In the genomic region with DNA sequence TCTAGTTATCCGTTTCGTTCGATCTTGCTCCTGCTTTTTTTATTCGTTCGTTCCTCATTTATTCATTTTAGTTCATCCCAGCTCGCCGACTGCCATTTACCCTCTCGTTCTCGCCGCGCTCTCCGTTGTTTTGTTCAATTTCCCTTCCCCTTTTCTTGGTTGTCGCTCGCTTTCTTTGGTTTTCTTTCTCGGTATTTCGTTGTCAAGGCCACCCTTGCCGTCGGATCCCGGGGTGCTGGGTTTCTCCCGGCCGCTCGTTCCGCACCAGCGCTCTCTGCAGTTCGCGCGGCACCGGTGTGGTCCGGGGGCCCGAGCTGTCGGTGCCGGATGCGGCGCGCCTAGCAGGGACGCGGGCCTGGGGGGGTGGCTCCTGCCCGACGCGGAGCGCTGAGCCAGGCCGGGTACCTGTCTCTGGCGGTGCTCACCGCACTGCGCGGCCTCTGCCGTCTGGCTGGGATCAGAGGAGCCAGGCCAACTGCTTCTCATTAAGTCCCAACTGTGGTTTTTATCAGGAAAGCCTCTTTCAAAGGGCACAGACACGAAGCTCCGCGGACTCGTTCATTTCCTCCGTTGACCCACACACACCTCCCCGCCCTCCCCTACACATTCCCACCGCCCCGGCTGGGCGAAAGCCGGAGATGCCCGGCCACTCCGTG, we compare ENCODE assay signal across 12 cellular contexts. TPM values are rescaled to one million over a fixed set of nuclear protein-coding genes. Genes with fewer than 3 reads are reported as not detected.
DNase-seq lines count a peak whose midpoint lies in the region; ATAC-seq, FAIRE-seq and TF ChIP-seq lines count a peak whose summit lies in the region.
"Had no signal": no experiment of that assay in that cellular context is flagged by ENCODE, and none has a peak within 500 bp of the region (broad histone marks: within the 10 kb centered on the region; RNA-seq: fewer than 3 reads in every experiment).

No MANE protein-coding gene starts in this region.

- in situ Hi-C loops in transverse colon (cut with MboI; ENCODE audit: low pct_ligation_motif_present in 1 of 4, low pct_unique_long_range_greater_than_20kb in 1 of 4, low sequenced_read_pairs in 3 of 4): no loop called here

- no peak for DNase-seq in activated CD4-positive, alpha-beta memory T cell treated with anti-CD3 and anti-CD28 coated beads, Interleukin-2, amount 10 ng/mL, durations not matched to agents 7 days and 5 days
- DNase-seq in foreskin fibroblast (no peak), heart right ventricle (no peak), transverse colon (no peak), small intestine (no peak)
- DNase-seq: NCI-H1417 treated with DMSO at 0.1 percent for 48 hours had no signal

- POLR2A ChIA-PET in activated CD4-positive, alpha-beta memory T cell treated with anti-CD3 and anti-CD28 coated beads, Interleukin-2, amount 10 ng/mL, durations not matched to agents 7 days and 5 days (lab: Charles Lee): interaction anchor here (0.8 kb wide), 1 partner anchor 269 kb away, joined by 3 read pairs; no protein-coding TSS in a partner anchor

- TF ChIP-seq CTCF in foreskin fibroblast (IDR thresholded peaks at IDR 0.05; ENCODE audit: low read depth, low read length) (no peak), heart right ventricle (IDR thresholded peaks at IDR 0.05) (no peak), transverse colon (IDR thresholded peaks at IDR 0.05) (no peak)

- CTCF ChIA-PET in activated CD4-positive, alpha-beta memory T cell treated with anti-CD3 and anti-CD28 coated beads, Interleukin-2, amount 10 ng/mL, durations not matched to agents 7 days and 5 days (lab: Charles Lee): interaction anchor here (0.8 to 1.3 kb wide), 2 partner anchors 9 to 14 kb away, joined by 3 to 5 read pairs; no protein-coding TSS in a partner anchor

- peak overlapping the region; percentile 56 for H3K27ac Mint-ChIP-seq in activated CD4-positive, alpha-beta memory T cell treated with anti-CD3 and anti-CD28 coated beads, Interleukin-2, amount 10 ng/mL, durations not matched to agents 7 days and 5 days

- H3K27me3 ChIP-seq in HUES48 (ENCODE audit: control insufficient read depth, insufficient read depth, low read length) (peaks cover 98% of the 10 kb centered on the region), rectal smooth muscle tissue (ENCODE audit: control insufficient read depth, insufficient read depth, low read length) (peaks cover 53% of the 10 kb centered on the region), heart right ventricle (peaks cover 35 to 82% (median 73%) of the 10 kb centered on the region in 7 donors), transverse colon (peaks cover 81% of the 10 kb centered on the region), small intestine (ENCODE audit: control insufficient read depth in 2 of 2, insufficient read depth in 2 of 2, low read length in 2 of 2) (peaks cover 13 to 57% of the 10 kb centered on the region in 2 donors)

- peak overlapping the region; percentile 42; the same call in 1 of the 2 replicates for H3K4me3 ChIP-seq in HUES48 (ENCODE audit: low read depth, low read length)
- peak overlapping the region; percentile 54 to 56 for H3K4me3 ChIP-seq in foreskin fibroblast (ENCODE audit: low read depth in 1 of 2, low read length in 2 of 2)
- H3K4me3 ChIP-seq in rectal smooth muscle tissue (ENCODE audit: low read length): peak overlapping the region; percentile 35
- peak overlapping the region in 4 of 10 donors; percentile 5 to 20 (median 13) for H3K4me3 ChIP-seq in heart right ventricle
- H3K4me3 ChIP-seq in transverse colon: peak overlapping the region in 1 of 4 donors; percentile 6
- H3K4me3 ChIP-seq in small intestine (ENCODE audit: low read depth in 1 of 2, low read length in 2 of 2): no peak overlapping the region
- H3K4me3 ChIP-seq: SJSA1 had no signal

- H3K27ac ChIP-seq in HUES48 (ENCODE audit: low read depth, low read length) (no peak overlapping the region), rectal smooth muscle tissue (ENCODE audit: low read depth, low read length) (no peak overlapping the region), heart right ventricle (no peak overlapping the region), transverse colon (no peak overlapping the region), small intestine (ENCODE audit: low read depth in 1 of 2, low read length in 1 of 2) (no peak overlapping the region)
- H3K27ac ChIP-seq: SJSA1 had no signal

- H3K9me3 Mint-ChIP-seq in activated CD4-positive, alpha-beta memory T cell treated with anti-CD3 and anti-CD28 coated beads, Interleukin-2, amount 10 ng/mL, durations not matched to agents 7 days and 5 days: no peaks in the 10 kb centered on the region

- H3K4me1 Mint-ChIP-seq in activated CD4-positive, alpha-beta memory T cell treated with anti-CD3 and anti-CD28 coated beads, Interleukin-2, amount 10 ng/mL, durations not matched to agents 7 days and 5 days: peaks cover 11% of the 10 kb centered on the region

- intact Hi-C loops in heart right ventricle (cut with DNase I): no loop called here
- intact Hi-C loops in transverse colon (cut with DNase I; ENCODE audit: low total_unique reads): no loop called here

- H3K27me3 Mint-ChIP-seq in activated CD4-positive, alpha-beta memory T cell treated with anti-CD3 and anti-CD28 coated beads, Interleukin-2, amount 10 ng/mL, durations not matched to agents 7 days and 5 days: peaks cover 67% of the 10 kb centered on the region

- peak overlapping the region; percentile 34 for H3K4me3 Mint-ChIP-seq in activated CD4-positive, alpha-beta memory T cell treated with anti-CD3 and anti-CD28 coated beads, Interleukin-2, amount 10 ng/mL, durations not matched to agents 7 days and 5 days

- ATAC-seq in HG03378 (IDR thresholded peaks at IDR 0.05; ENCODE audit: unreplicated experiment): no peak
- ATAC-seq in heart right ventricle: no peak

- H3K9ac ChIP-seq in HUES48 (ENCODE audit: low read depth, low read length): no peak overlapping the region
- no peak overlapping the region for H3K9ac ChIP-seq in rectal smooth muscle tissue (ENCODE audit: low read length)

- TF ChIP-seq EP300 in transverse colon (IDR thresholded peaks at IDR 0.05; ENCODE audit: low read depth): no peak

- peaks cover 10% of the 10 kb centered on the region for H3K4me1 ChIP-seq in HUES48 (ENCODE audit: control insufficient read depth, insufficient read depth, low read length)
- peaks cover 5% of the 10 kb centered on the region for H3K4me1 ChIP-seq in rectal smooth muscle tissue (ENCODE audit: control insufficient read depth, insufficient read depth, low read length)
- H3K4me1 ChIP-seq in heart right ventricle: peaks cover 0 to 33% (median 27%) of the 10 kb centered on the region in 9 donors
- peaks cover 17 to 34% (median 22%) of the 10 kb centered on the region in 4 donors for H3K4me1 ChIP-seq in transverse colon
- H3K4me1 ChIP-seq in small intestine (ENCODE audit: control insufficient read depth in 2 of 2, insufficient read depth in 1 of 2, low read depth in 1 of 2, low read length in 1 of 2): peaks cover 0 to 3% of the 10 kb centered on the region in 2 donors
- H3K4me1 ChIP-seq: SJSA1 had no signal

- 3 to 7% methylated on average over 59 of the region's 59 CpGs for WGBS in heart right ventricle, 2 donors
- WGBS in transverse colon (ENCODE audit: low coverage in 1 of 2), 2 donors: 9 to 16% methylated on average over 15 to 59 of the region's 59 CpGs
- 3 to 6% (median 4%) methylated on average over 59 of the region's 59 CpGs for WGBS in small intestine, 3 donors

- H3K36me3 ChIP-seq in HUES48 (ENCODE audit: control insufficient read depth, insufficient read depth, low read length) (no peaks in the 10 kb centered on the region), rectal smooth muscle tissue (ENCODE audit: control insufficient read depth, insufficient read depth, low read length) (no peaks in the 10 kb centered on the region), heart right ventricle (no peaks in the 10 kb centered on the region), transverse colon (no peaks in the 10 kb centered on the region), small intestine (ENCODE audit: control insufficient read depth in 2 of 2, insufficient read depth in 2 of 2, low read length in 2 of 2) (no peaks in the 10 kb centered on the region)
- H3K36me3 ChIP-seq: SJSA1 had no signal

- FAIRE-seq in small intestine (lab: Jason Lieb, UNC): no peak

- H3K9me3 ChIP-seq in HUES48 (ENCODE audit: control insufficient read depth, insufficient read depth, low read length) (no peaks in the 10 kb centered on the region), heart right ventricle (no peaks in the 10 kb centered on the region), transverse colon (no peaks in the 10 kb centered on the region), small intestine (ENCODE audit: control insufficient read depth, low read depth) (no peaks in the 10 kb centered on the region)
- H3K9me3 ChIP-seq: SJSA1 had no signal

- H3K36me3 Mint-ChIP-seq in activated CD4-positive, alpha-beta memory T cell treated with anti-CD3 and anti-CD28 coated beads, Interleukin-2, amount 10 ng/mL, durations not matched to agents 7 days and 5 days (ENCODE audit: low read depth): peaks cover 4% of the 10 kb centered on the region

- TF ChIP-seq POLR2A in transverse colon (IDR thresholded peaks at IDR 0.05): no peak

RNA-seq across cellular contexts. Expression of gene ALX3, which starts 1.7 kb away (rescaled TPM):
- not detected for total RNA-seq in activated CD4-positive, alpha-beta memory T cell treated with anti-CD3 and anti-CD28 coated beads, Interleukin-2, amount 10 ng/mL, durations not matched to agents 7 days and 5 days
- total RNA-seq in heart right ventricle (not detected), transverse colon (not detected)
- polyA plus RNA-seq in heart right ventricle (under 1 TPM in 1 of 2 donors, not detected in 1; 0.04 TPM), small intestine (under 1 TPM in 1 of 3 donors, not detected in 2; 0.09 TPM)
- total RNA-seq: fibroblast of lung, G401, SJSA1 had no signal
- polyA plus RNA-seq: fibroblast of lung had no signal

RNA-seq across cellular contexts. Expression of gene STRIP1, which starts 34.4 kb away (rescaled TPM):
- total RNA-seq in activated CD4-positive, alpha-beta memory T cell treated with anti-CD3 and anti-CD28 coated beads, Interleukin-2, amount 10 ng/mL, durations not matched to agents 7 days and 5 days: 10 to 100 TPM; 34.1 to 34.7 TPM
- total RNA-seq in heart right ventricle: 10 to 100 TPM; 13.9 to 23.2 (median 18.9) TPM
- 10 to 100 TPM; 10.3 to 12.3 TPM for polyA plus RNA-seq in heart right ventricle
- 10 to 100 TPM; 32.6 to 72.2 (median 58.7) TPM for total RNA-seq in transverse colon
- polyA plus RNA-seq in small intestine: 10 to 100 TPM; 15.1 to 18.3 (median 18.3) TPM

RNA-seq across cellular contexts. Expression of gene UBL4B, which starts 43.5 kb away (rescaled TPM):
- total RNA-seq in activated CD4-positive, alpha-beta memory T cell treated with anti-CD3 and anti-CD28 coated beads, Interleukin-2, amount 10 ng/mL, durations not matched to agents 7 days and 5 days: not detected
- total RNA-seq in heart right ventricle (not detected), transverse colon (under 1 TPM in 1 of 4 donors, not detected in 3; 0.41 TPM)
- polyA plus RNA-seq in heart right ventricle (not detected), small intestine (not detected)
- total RNA-seq: fibroblast of lung, G401, SJSA1 had no signal
- polyA plus RNA-seq: fibroblast of lung had no signal

Comparison
In these comparisons a context has a peak if more than half of its experiments do, and no peak if none do; other contexts are left out.
1. H3K4me3 ChIP-seq: peak in HUES48 (single experiment), foreskin fibroblast (2 of 2) and rectal smooth muscle tissue (single experiment); none in small intestine (0 of 2).